1 cellular context compared by ENCODE assay signal in genomic region chr2:8571792-8572499, GRCh38.
TF ChIP-seq lines count a peak whose summit lies in the region.

No MANE protein-coding gene starts in this region.

TF ChIP-seq in HepG2, 621 proteins besides CTCF, POLR2A, EP300 and RAD21 (continued from another document and continues in another):
- TF ChIP-seq DRAP1 (CRISPR knock-in tag; IDR thresholded peaks at IDR 0.05), result peak; percentile 25; the same call in 1 of the 2 replicates
- TF ChIP-seq TBX3 (IDR thresholded peaks at IDR 0.05; ENCODE audit: borderline replicate concordance), result 0 out of 2 replicates have a peak, but pooled peaks have one; percentile 13
- 0 out of 2 replicates have a peak, but pooled peaks have one; percentile 18 for TF ChIP-seq DPF2 (CRISPR knock-in tag; IDR thresholded peaks at IDR 0.05; ENCODE audit: borderline replicate concordance, low read depth)
- TF ChIP-seq ZFP1 (CRISPR knock-in tag; IDR thresholded peaks at IDR 0.05), result no peak
- TF ChIP-seq BCL6 (CRISPR knock-in tag; IDR thresholded peaks at IDR 0.05), result peak; percentile 94
- TF ChIP-seq ZNF792 (CRISPR knock-in tag; IDR thresholded peaks at IDR 0.05), result peak; percentile 31; the same call in 1 of the 2 replicates
- TF ChIP-seq DNMT3B (CRISPR knock-in tag; conservative IDR thresholded peaks at IDR 0.05), result no peak
- TF ChIP-seq KAT8 (CRISPR knock-in tag; IDR thresholded peaks at IDR 0.05), result 0 out of 2 replicates have a peak, but pooled peaks have one; percentile 36
- peak; percentile 59; the same call in 1 of the 2 replicates for TF ChIP-seq PHF21A (CRISPR knock-in tag; IDR thresholded peaks at IDR 0.05)
- 0 out of 2 replicates have a peak, but pooled peaks have one; percentile 42 for TF ChIP-seq TAF1 (CRISPR knock-in tag; IDR thresholded peaks at IDR 0.05)
- TF ChIP-seq PBX2 (CRISPR knock-in tag; IDR thresholded peaks at IDR 0.05), result no peak
- TF ChIP-seq AKAP8 (CRISPR knock-in tag; IDR thresholded peaks at IDR 0.05), result 0 out of 2 replicates have a peak, but pooled peaks have one; percentile 26
- 0 out of 2 replicates have a peak, but pooled peaks have one; percentile 31 for TF ChIP-seq HIC2 (CRISPR knock-in tag; IDR thresholded peaks at IDR 0.05; ENCODE audit: low read depth)
- TF ChIP-seq ZNF577 (CRISPR knock-in tag; IDR thresholded peaks at IDR 0.05; ENCODE audit: borderline replicate concordance, low read depth), result no peak
- TF ChIP-seq IRF2 (CRISPR knock-in tag; IDR thresholded peaks at IDR 0.05), result peak; percentile 55; the same call in 1 of the 2 replicates
- TF ChIP-seq ZFY (CRISPR knock-in tag; IDR thresholded peaks at IDR 0.05), result peak; percentile 67; the same call in 1 of the 2 replicates
- no peak for TF ChIP-seq ZNF296 (CRISPR knock-in tag; conservative IDR thresholded peaks at IDR 0.05)
- TF ChIP-seq, protein P1, sequence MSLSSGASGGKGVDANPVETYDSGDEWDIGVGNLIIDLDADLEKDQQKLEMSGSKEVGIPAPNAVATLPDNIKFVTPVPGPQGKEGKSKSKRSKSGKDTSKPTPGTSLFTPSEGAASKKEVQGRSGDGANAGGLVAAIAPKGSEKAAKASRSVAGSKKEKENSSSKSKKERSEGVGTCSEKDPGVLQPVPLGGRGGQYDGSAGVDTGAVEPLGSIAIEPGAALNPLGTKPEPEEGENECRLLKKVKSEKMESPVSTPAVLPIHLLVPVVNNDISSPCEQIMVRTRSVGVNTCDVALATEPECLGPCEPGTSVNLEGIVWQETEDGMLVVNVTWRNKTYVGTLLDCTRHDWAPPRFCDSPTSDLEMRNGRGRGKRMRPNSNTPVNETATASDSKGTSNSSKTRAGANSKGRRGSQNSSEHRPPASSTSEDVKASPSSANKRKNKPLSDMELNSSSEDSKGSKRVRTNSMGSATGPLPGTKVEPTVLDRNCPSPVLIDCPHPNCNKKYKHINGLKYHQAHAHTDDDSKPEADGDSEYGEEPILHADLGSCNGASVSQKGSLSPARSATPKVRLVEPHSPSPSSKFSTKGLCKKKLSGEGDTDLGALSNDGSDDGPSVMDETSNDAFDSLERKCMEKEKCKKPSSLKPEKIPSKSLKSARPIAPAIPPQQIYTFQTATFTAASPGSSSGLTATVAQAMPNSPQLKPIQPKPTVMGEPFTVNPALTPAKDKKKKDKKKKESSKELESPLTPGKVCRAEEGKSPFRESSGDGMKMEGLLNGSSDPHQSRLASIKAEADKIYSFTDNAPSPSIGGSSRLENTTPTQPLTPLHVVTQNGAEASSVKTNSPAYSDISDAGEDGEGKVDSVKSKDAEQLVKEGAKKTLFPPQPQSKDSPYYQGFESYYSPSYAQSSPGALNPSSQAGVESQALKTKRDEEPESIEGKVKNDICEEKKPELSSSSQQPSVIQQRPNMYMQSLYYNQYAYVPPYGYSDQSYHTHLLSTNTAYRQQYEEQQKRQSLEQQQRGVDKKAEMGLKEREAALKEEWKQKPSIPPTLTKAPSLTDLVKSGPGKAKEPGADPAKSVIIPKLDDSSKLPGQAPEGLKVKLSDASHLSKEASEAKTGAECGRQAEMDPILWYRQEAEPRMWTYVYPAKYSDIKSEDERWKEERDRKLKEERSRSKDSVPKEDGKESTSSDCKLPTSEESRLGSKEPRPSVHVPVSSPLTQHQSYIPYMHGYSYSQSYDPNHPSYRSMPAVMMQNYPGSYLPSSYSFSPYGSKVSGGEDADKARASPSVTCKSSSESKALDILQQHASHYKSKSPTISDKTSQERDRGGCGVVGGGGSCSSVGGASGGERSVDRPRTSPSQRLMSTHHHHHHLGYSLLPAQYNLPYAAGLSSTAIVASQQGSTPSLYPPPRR (CRISPR knock-in tag; IDR thresholded peaks at IDR 0.05; ENCODE audit: borderline replicate concordance), result peak; percentile 65
- TF ChIP-seq NRL (CRISPR knock-in tag; IDR thresholded peaks at IDR 0.05; ENCODE audit: borderline replicate concordance), result peak; percentile 74; the same call in 1 of the 2 replicates
- TF ChIP-seq, protein P2, sequence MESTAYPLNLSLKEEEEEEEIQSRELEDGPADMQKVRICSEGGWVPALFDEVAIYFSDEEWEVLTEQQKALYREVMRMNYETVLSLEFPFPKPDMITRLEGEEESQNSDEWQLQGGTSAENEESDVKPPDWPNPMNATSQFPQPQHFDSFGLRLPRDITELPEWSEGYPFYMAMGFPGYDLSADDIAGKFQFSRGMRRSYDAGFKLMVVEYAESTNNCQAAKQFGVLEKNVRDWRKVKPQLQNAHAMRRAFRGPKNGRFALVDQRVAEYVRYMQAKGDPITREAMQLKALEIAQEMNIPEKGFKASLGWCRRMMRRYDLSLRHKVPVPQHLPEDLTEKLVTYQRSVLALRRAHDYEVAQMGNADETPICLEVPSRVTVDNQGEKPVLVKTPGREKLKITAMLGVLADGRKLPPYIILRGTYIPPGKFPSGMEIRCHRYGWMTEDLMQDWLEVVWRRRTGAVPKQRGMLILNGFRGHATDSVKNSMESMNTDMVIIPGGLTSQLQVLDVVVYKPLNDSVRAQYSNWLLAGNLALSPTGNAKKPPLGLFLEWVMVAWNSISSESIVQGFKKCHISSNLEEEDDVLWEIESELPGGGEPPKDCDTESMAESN (CRISPR knock-in tag; conservative IDR thresholded peaks at IDR 0.05), result 0 out of 2 replicates have a peak, but pooled peaks have one; percentile 13
- TF ChIP-seq HNRNPLL (IDR thresholded peaks at IDR 0.05; ENCODE audit: low read depth, low read length, poor library complexity, severe bottlenecking), result peak; percentile 45
- peak; percentile 82 for TF ChIP-seq RXRB (CRISPR knock-in tag; IDR thresholded peaks at IDR 0.05; ENCODE audit: borderline replicate concordance)
- TF ChIP-seq, protein P3, sequence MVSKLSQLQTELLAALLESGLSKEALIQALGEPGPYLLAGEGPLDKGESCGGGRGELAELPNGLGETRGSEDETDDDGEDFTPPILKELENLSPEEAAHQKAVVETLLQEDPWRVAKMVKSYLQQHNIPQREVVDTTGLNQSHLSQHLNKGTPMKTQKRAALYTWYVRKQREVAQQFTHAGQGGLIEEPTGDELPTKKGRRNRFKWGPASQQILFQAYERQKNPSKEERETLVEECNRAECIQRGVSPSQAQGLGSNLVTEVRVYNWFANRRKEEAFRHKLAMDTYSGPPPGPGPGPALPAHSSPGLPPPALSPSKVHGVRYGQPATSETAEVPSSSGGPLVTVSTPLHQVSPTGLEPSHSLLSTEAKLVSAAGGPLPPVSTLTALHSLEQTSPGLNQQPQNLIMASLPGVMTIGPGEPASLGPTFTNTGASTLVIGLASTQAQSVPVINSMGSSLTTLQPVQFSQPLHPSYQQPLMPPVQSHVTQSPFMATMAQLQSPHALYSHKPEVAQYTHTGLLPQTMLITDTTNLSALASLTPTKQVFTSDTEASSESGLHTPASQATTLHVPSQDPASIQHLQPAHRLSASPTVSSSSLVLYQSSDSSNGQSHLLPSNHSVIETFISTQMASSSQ (IDR thresholded peaks at IDR 0.05; ENCODE audit: low read depth), result 0 out of 2 replicates have a peak, but pooled peaks have one; percentile 37
- TF ChIP-seq, protein P3 (CRISPR knock-in tag; IDR thresholded peaks at IDR 0.05; ENCODE audit: borderline replicate concordance), result 0 out of 2 replicates have a peak, but pooled peaks have one; percentile 33
- peak; percentile 64; the same call in 1 of the 2 replicates for TF ChIP-seq ZNF607 (CRISPR knock-in tag; IDR thresholded peaks at IDR 0.05; ENCODE audit: borderline replicate concordance)
- peak; percentile 36; the same call in 1 of the 2 replicates for TF ChIP-seq KDM5B (CRISPR knock-in tag; IDR thresholded peaks at IDR 0.05; ENCODE audit: borderline replicate concordance)
- TF ChIP-seq JDP2 (CRISPR knock-in tag; IDR thresholded peaks at IDR 0.05; ENCODE audit: borderline replicate concordance), result no peak; the same call in 1 of the 2 replicates
- TF ChIP-seq, protein P4, sequence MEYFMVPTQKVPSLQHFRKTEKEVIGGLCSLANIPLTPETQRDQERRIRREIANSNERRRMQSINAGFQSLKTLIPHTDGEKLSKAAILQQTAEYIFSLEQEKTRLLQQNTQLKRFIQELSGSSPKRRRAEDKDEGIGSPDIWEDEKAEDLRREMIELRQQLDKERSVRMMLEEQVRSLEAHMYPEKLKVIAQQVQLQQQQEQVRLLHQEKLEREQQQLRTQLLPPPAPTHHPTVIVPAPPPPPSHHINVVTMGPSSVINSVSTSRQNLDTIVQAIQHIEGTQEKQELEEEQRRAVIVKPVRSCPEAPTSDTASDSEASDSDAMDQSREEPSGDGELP (IDR thresholded peaks at IDR 0.05; ENCODE audit: borderline replicate concordance, low read depth), result peak; percentile 59; the same call in 1 of the 2 replicates
- TF ChIP-seq ZNF121 (CRISPR knock-in tag; IDR thresholded peaks at IDR 0.05), result 0 out of 2 replicates have a peak, but pooled peaks have one; percentile 32
- TF ChIP-seq ZNF572 (CRISPR knock-in tag; IDR thresholded peaks at IDR 0.05), result 0 out of 2 replicates have a peak, but pooled peaks have one; percentile 61
- TF ChIP-seq ZNF770 (CRISPR knock-in tag; IDR thresholded peaks at IDR 0.05), result peak; percentile 67
- TF ChIP-seq, protein P5, sequence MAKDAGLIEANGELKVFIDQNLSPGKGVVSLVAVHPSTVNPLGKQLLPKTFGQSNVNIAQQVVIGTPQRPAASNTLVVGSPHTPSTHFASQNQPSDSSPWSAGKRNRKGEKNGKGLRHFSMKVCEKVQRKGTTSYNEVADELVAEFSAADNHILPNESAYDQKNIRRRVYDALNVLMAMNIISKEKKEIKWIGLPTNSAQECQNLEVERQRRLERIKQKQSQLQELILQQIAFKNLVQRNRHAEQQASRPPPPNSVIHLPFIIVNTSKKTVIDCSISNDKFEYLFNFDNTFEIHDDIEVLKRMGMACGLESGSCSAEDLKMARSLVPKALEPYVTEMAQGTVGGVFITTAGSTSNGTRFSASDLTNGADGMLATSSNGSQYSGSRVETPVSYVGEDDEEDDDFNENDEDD (CRISPR knock-in tag; IDR thresholded peaks at IDR 0.05; ENCODE audit: borderline replicate concordance), result no peak
- 0 out of 2 replicates have a peak, but pooled peaks have one; percentile 32 for TF ChIP-seq ZNF382 (CRISPR knock-in tag; IDR thresholded peaks at IDR 0.05; ENCODE audit: borderline replicate concordance)
- TF ChIP-seq MIXL1 (CRISPR knock-in tag; IDR thresholded peaks at IDR 0.05), result peak; percentile 23; the same call in 1 of the 2 replicates
- TF ChIP-seq NAIF1 (CRISPR knock-in tag; IDR thresholded peaks at IDR 0.05; ENCODE audit: borderline replicate concordance), result peak; percentile 66; the same call in 1 of the 2 replicates
- TF ChIP-seq CBX5 (CRISPR knock-in tag; IDR thresholded peaks at IDR 0.05; ENCODE audit: borderline replicate concordance), result no peak
- peak; percentile 35; the same call in 1 of the 2 replicates for TF ChIP-seq KDM2A (CRISPR knock-in tag; IDR thresholded peaks at IDR 0.05; ENCODE audit: borderline replicate concordance, low read depth)
- TF ChIP-seq NCOR1 (IDR thresholded peaks at IDR 0.05; ENCODE audit: borderline replicate concordance, low read length), result 0 out of 2 replicates have a peak, but pooled peaks have one; percentile 23
- TF ChIP-seq SOX5 (CRISPR knock-in tag; IDR thresholded peaks at IDR 0.05; ENCODE audit: borderline replicate concordance), result peak; percentile 9; the same call in 1 of the 2 replicates
